ENCODE assay signal across 19 cellular contexts in genomic region chr14:74910556-74910955, GRCh38. TPM values are rescaled to one million over a fixed set of nuclear protein-coding genes. Genes with fewer than 3 reads are reported as not detected.
DNase-seq lines count a peak whose midpoint lies in the region; ATAC-seq, FAIRE-seq and TF ChIP-seq lines count a peak whose summit lies in the region.
"Had no signal": no experiment of that assay in that cellular context is flagged by ENCODE, and none has a peak within 500 bp of the region (broad histone marks: within the 10 kb centered on the region; RNA-seq: fewer than 3 reads in every experiment).

No MANE protein-coding gene starts in this region.

- H3K27me3 ChIP-seq in BLaER1 (no peaks in the 10 kb centered on the region), neural progenitor cell (no peaks in the 10 kb centered on the region)
- H3K27me3 ChIP-seq: SJSA1 had no signal

- H3K79me2 ChIP-seq in neural progenitor cell (ENCODE audit: low read depth) = no peaks in the 10 kb centered on the region

- no peak overlapping the region for H3K4me3 ChIP-seq in BLaER1
- H3K4me3 ChIP-seq in neural progenitor cell = no peak overlapping the region
- H3K4me3 ChIP-seq: GM12878, SJSA1 had no signal

- no peak overlapping the region for H3K4me3 Mint-ChIP-seq in endothelial cell (ENCODE audit: unreplicated experiment)
- H3K4me3 Mint-ChIP-seq in neural progenitor cell = no peak overlapping the region
- H3K4me3 Mint-ChIP-seq: CD4-positive, CD25-positive, alpha-beta regulatory T cell; T-cell had no signal

- H3K36me3 Mint-ChIP-seq in endothelial cell (ENCODE audit: low read depth, unreplicated experiment) (peaks cover 4% of the 10 kb centered on the region), neural progenitor cell (no peaks in the 10 kb centered on the region)
- H3K36me3 Mint-ChIP-seq: CD4-positive, CD25-positive, alpha-beta regulatory T cell; T-cell had no signal

- H2AFZ ChIP-seq in neural progenitor cell (replicated peaks) = no peak overlapping the region

- no peak for TF ChIP-seq POLR2A in GM12891 (IDR thresholded peaks at IDR 0.05; ENCODE audit: low read depth, low read length)

- H3K27ac Mint-ChIP-seq in endothelial cell (ENCODE audit: unreplicated experiment) (peak overlapping the region; percentile 70), neural progenitor cell (peak overlapping the region; percentile 37)
- H3K27ac Mint-ChIP-seq: T-cell had no signal

- peaks cover 3% of the 10 kb centered on the region for H3K27me3 Mint-ChIP-seq in endothelial cell (ENCODE audit: unreplicated experiment)
- H3K27me3 Mint-ChIP-seq in neural progenitor cell (ENCODE audit: insufficient read depth, low read depth) = peaks cover 6% of the 10 kb centered on the region
- H3K27me3 Mint-ChIP-seq: CD4-positive, CD25-positive, alpha-beta regulatory T cell; T-cell had no signal

- peak; percentile 73 for FAIRE-seq in HTR-8/SVneo (lab: Jason Lieb, UNC)
- no peak for FAIRE-seq in GM12891 (lab: Jason Lieb, UNC)
- FAIRE-seq: GM12878, GM19239 had no signal

- TF ChIP-seq CTCF in endothelial cell (IDR thresholded peaks at IDR 0.05; ENCODE audit: unreplicated experiment) (no peak), neural progenitor cell (IDR thresholded peaks at IDR 0.05) (no peak)

- DNase-seq in HTR-8/SVneo (ENCODE audit: insufficient read length, low spot score) (no peak), endothelial cell (ENCODE audit: low spot score) (no peak), neural progenitor cell (ENCODE audit: low spot score) (no peak), HT-29 (ENCODE audit: low spot score) (no peak), T1000 (lab: John Stamatoyannopoulos, UW) (no peak), GM12891 (ENCODE audit: insufficient read length, low spot score) (no peak)
- DNase-seq: Calu3; CD4-positive, CD25-positive, alpha-beta regulatory T cell; NCI-H1436; NCI-H2029 treated with DMSO at 0.1 percent for 48 hours; NCI-H524; RPMI8226; T-cell had no signal

- H3K9me3 Mint-ChIP-seq in endothelial cell (ENCODE audit: unreplicated experiment) (no peaks in the 10 kb centered on the region), neural progenitor cell (no peaks in the 10 kb centered on the region)
- H3K9me3 Mint-ChIP-seq: CD4-positive, CD25-positive, alpha-beta regulatory T cell; T-cell had no signal

- H3K9ac ChIP-seq in BLaER1 (no peak overlapping the region), neural progenitor cell (no peak overlapping the region)

- H3K36me3 ChIP-seq in BLaER1 = peaks cover 10% of the 10 kb centered on the region; the same call in 1 of the 2 replicates
- H3K36me3 ChIP-seq in neural progenitor cell = no peaks in the 10 kb centered on the region

- H3F3A ChIP-seq in neural progenitor cell (ENCODE audit: low read depth) = no peaks in the 10 kb centered on the region

- H4K20me1 ChIP-seq in BLaER1 (peaks cover 17% of the 10 kb centered on the region), neural progenitor cell (ENCODE audit: low read depth) (no peaks in the 10 kb centered on the region)

- H3K27ac ChIP-seq in BLaER1 = no peak overlapping the region
- no peak overlapping the region for H3K27ac ChIP-seq in neural progenitor cell
- H3K27ac ChIP-seq: SJSA1 had no signal

- H3K4me2 ChIP-seq in BLaER1 = 0 out of 2 replicates have a peak overlapping the region, but pooled peaks have one; percentile 12
- H3K4me2 ChIP-seq in neural progenitor cell = no peak overlapping the region

- ATAC-seq in HG03135 (IDR thresholded peaks at IDR 0.05; ENCODE audit: unreplicated experiment) = no peak
- ATAC-seq: GM12878, T-cell had no signal

- H3K9me3 ChIP-seq in BLaER1 = no peaks in the 10 kb centered on the region
- H3K9me3 ChIP-seq in neural progenitor cell (ENCODE audit: low read depth) = no peaks in the 10 kb centered on the region
- H3K9me3 ChIP-seq: SJSA1 had no signal

- H3K4me1 ChIP-seq in BLaER1 = peaks cover 39% of the 10 kb centered on the region
- no peaks in the 10 kb centered on the region for H3K4me1 ChIP-seq in neural progenitor cell
- H3K4me1 ChIP-seq: SJSA1 had no signal

- H3K4me1 Mint-ChIP-seq in endothelial cell (ENCODE audit: unreplicated experiment) (peaks cover 11% of the 10 kb centered on the region), neural progenitor cell (peaks cover 4% of the 10 kb centered on the region)

TF ChIP-seq in GM12891, 5 proteins besides CTCF, POLR2A, EP300 and RAD21:
- TF ChIP-seq TAF1 (IDR thresholded peaks at IDR 0.05; ENCODE audit: low read depth, low read length) (no peak), SPI1 (IDR thresholded peaks at IDR 0.05; ENCODE audit: low read depth, low read length) (no peak), POLR2AphosphoS5 (IDR thresholded peaks at IDR 0.05; ENCODE audit: low read depth, low read length) (no peak), PAX5 (IDR thresholded peaks at IDR 0.05; ENCODE audit: insufficient read depth, low read length, severe bottlenecking) (no peak), POU2F2 (IDR thresholded peaks at IDR 0.05; ENCODE audit: low read depth, low read length) (no peak)

RNA-seq across cellular contexts. Expression of gene RPS6KL1, which starts 12.5 kb away (rescaled TPM):
- total RNA-seq in endothelial cell (ENCODE audit: unreplicated experiment) (2.3 TPM), neural progenitor cell (ENCODE audit: low replicate concordance) (6.4 and 15.1 TPM in 2 replicates)
- 9.4 and 17.4 TPM in 2 replicates for total RNA-seq in HT-29 (2014; rRNA removed; shearing (Covaris generic))
- 1.0 TPM for polyA plus RNA-seq in GM12891 (2012; ENCODE audit: low read depth, missing spikeins)
- total RNA-seq: A172, SJSA1 had no signal

RNA-seq across cellular contexts. Expression of gene DLST, which starts 28.8 kb away (rescaled TPM):
- total RNA-seq in endothelial cell (ENCODE audit: unreplicated experiment) = 125 TPM
- 52.2 and 60.7 TPM in 2 replicates for total RNA-seq in neural progenitor cell (ENCODE audit: low replicate concordance)
- total RNA-seq in HT-29 (2014; rRNA removed; shearing (Covaris generic)) = 31.9 and 35.2 TPM in 2 replicates
- 56.9 TPM for polyA plus RNA-seq in GM12891 (2012; ENCODE audit: low read depth, missing spikeins)

RNA-seq across cellular contexts. Expression of gene PROX2, which starts 34.6 kb away (rescaled TPM):
- total RNA-seq in endothelial cell (ENCODE audit: unreplicated experiment) = 0.08 TPM
- not detected in 2 replicates for total RNA-seq in neural progenitor cell (ENCODE audit: low replicate concordance)
- not detected in 2 replicates for total RNA-seq in HT-29 (2014; rRNA removed; shearing (Covaris generic))
- polyA plus RNA-seq in GM12891 (2012; ENCODE audit: low read depth, missing spikeins) = 0.23 TPM
- total RNA-seq: A172; Calu3; CD4-positive, CD25-positive, alpha-beta regulatory T cell; SJSA1 had no signal

RNA-seq across cellular contexts. Expression of gene PGF, which starts 44.8 kb away (rescaled TPM):
- total RNA-seq in endothelial cell (ENCODE audit: unreplicated experiment) (6.5 TPM), neural progenitor cell (ENCODE audit: low replicate concordance) (1.0 and 2.1 TPM in 2 replicates)
- 1.5 and 1.8 TPM in 2 replicates for total RNA-seq in HT-29 (2014; rRNA removed; shearing (Covaris generic))
- 3.9 TPM for polyA plus RNA-seq in GM12891 (2012; ENCODE audit: low read depth, missing spikeins)
- total RNA-seq: CD4-positive, CD25-positive, alpha-beta regulatory T cell had no signal
